22 cellular contexts compared by ENCODE assay signal in genomic region chr7:158245724-158246041, GRCh38.
DNase-seq lines count a peak whose midpoint lies in the region; ATAC-seq and TF ChIP-seq lines count a peak whose summit lies in the region.
"Had no signal": no experiment of that assay in that cellular context is flagged by ENCODE, and none has a peak within 500 bp of the region (broad histone marks: within the 10 kb centered on the region; RNA-seq: fewer than 3 reads in every experiment).

No MANE protein-coding gene starts in this region.

- no peaks in the 10 kb centered on the region for H3K27me3 ChIP-seq in stomach
- H3K27me3 ChIP-seq: MG63 had no signal

- ATAC-seq in Right ventricle myocardium superior (ENCODE audit: poor library complexity) (no peak), GM21619 (IDR thresholded peaks at IDR 0.05; ENCODE audit: unreplicated experiment) (no peak), GM18520 (IDR thresholded peaks at IDR 0.05; ENCODE audit: unreplicated experiment) (no peak)
- ATAC-seq: PC-3, SK-N-SH treated with all-trans-retinoic acid at 6 μM for 48 hours had no signal

- TF ChIP-seq POLR2A in stomach (IDR thresholded peaks at IDR 0.05): no peak

- no peak overlapping the region for H3K27ac ChIP-seq in stomach
- H3K27ac ChIP-seq: SJCRH30 had no signal

- no peaks in the 10 kb centered on the region for H3K4me1 ChIP-seq in stomach
- H3K4me1 ChIP-seq: SJCRH30 had no signal

- intact Hi-C loops in cardiac septum (cut with DNase I): no loop called here
- intact Hi-C loops in Right ventricle myocardium superior (cut with DNase I): no loop called here
- intact Hi-C loops in stomach (cut with DNase I; ENCODE audit: low total_unique reads): no loop called here

- TF ChIP-seq EP300 in stomach (IDR thresholded peaks at IDR 0.05): no peak

- peaks cover 0 to 7% (median 0%) of the 10 kb centered on the region in 4 donors for H3K9me3 ChIP-seq in stomach
- H3K9me3 ChIP-seq: MG63, SJCRH30 had no signal

- no peak overlapping the region for H3K4me3 ChIP-seq in stomach
- H3K4me3 ChIP-seq: MG63, SJCRH30 had no signal

- H3K36me3 ChIP-seq in stomach: no peaks in the 10 kb centered on the region
- H3K36me3 ChIP-seq: MG63, SJCRH30 had no signal

- 91 to 98% (median 96%) methylated on average over 6 to 12 of the region's 12 CpGs for WGBS in stomach, 5 donors

- DNase-seq in cardiac septum (ENCODE audit: low spot score) (peak; percentile 26), Right ventricle myocardium superior (no peak), astrocyte of the hippocampus (ENCODE audit: low read depth, low spot score) (peak; percentile 11), mesenteric fat pad (ENCODE audit: low spot score) (peak; percentile 77), stomach (peak; percentile 23), A172 (ENCODE audit: low spot score) (no peak)
- DNase-seq: 8988T; Calu3; DMS79 treated with DMSO at 0.1 percent for 48 hours; GF-D8; KG1; MG63; NCI-H2029; NCI-H446 treated with DMSO at 0.1 percent for 48 hours; NCI-H526; NCI-H82; NK-92 treated with Interleukin-12 subunit alpha and Interleukin-12 subunit beta, amount 100 ng/mL, for 24 hours; PC-3; SJCRH30 had no signal

- TF ChIP-seq CTCF in stomach (IDR thresholded peaks at IDR 0.05): no peak

Comparison
In these comparisons a context has a peak if more than half of its experiments do, and no peak if none do; other contexts are left out.
1. DNase-seq: peak in cardiac septum (single experiment), astrocyte of the hippocampus (single experiment), mesenteric fat pad (single experiment) and stomach (single experiment); none in Right ventricle myocardium superior (single experiment) and A172 (single experiment).